19 cellular contexts compared by ENCODE assay signal in genomic region chr6:97915537-97915936, GRCh38.
"Had no signal": no experiment of that assay in that cellular context is flagged by ENCODE, and none has a peak within 500 bp of the region (broad histone marks: within the 10 kb centered on the region; RNA-seq: fewer than 3 reads in every experiment).

No MANE protein-coding gene starts in this region.

- H3K27ac ChIP-seq: colonic mucosa, esophagus squamous epithelium, gastroesophageal sphincter, neutrophil, psoas muscle, sigmoid colon, skin epidermis, stomach, thoracic aorta, transverse colon had no signal

- H3K9me3 ChIP-seq: colonic mucosa, esophagus squamous epithelium, gastroesophageal sphincter, neutrophil, psoas muscle, sigmoid colon, stomach, thoracic aorta, transverse colon had no signal

- H3K27me3 ChIP-seq: colonic mucosa, esophagus squamous epithelium, neutrophil, sigmoid colon, stomach, transverse colon had no signal

- H3K36me3 ChIP-seq: colonic mucosa, esophagus squamous epithelium, gastroesophageal sphincter, neutrophil, sigmoid colon, stomach, thoracic aorta, transverse colon had no signal

- DNase-seq: colonic mucosa; dermis blood vessel endothelial cell; esophagus squamous epithelium; foreskin fibroblast; glutamatergic neuron; islet precursor cell; natural killer cell; psoas muscle; sigmoid colon; stimulated activated CD4-positive, alpha-beta T cell treated with anti-CD3 and anti-CD28 coated beads, Interleukin-12 subunit alpha, Interleukin-12 subunit beta, amount 100 ng/mL, for 4 hours; stimulated activated naive CD4-positive, alpha-beta T cell; stomach; substantia nigra; transverse colon had no signal

- H3K4me3 ChIP-seq: colonic mucosa, esophagus squamous epithelium, gastroesophageal sphincter, psoas muscle, sigmoid colon, skin epidermis, stomach, thoracic aorta, transverse colon had no signal

- ATAC-seq: gastroesophageal sphincter, left lobe of liver, natural killer cell, psoas muscle had no signal

- H3K4me1 ChIP-seq: colonic mucosa, esophagus squamous epithelium, gastroesophageal sphincter, psoas muscle, sigmoid colon, stomach, transverse colon had no signal
